Comparison of ENCODE assay signal across 8 cellular contexts in genomic region chr3:113019182-113020137, GRCh38. TPM values are rescaled to one million over a fixed set of nuclear protein-coding genes. Genes with fewer than 3 reads are reported as not detected.
DNase-seq lines count a peak whose midpoint lies in the region; ATAC-seq, FAIRE-seq and TF ChIP-seq lines count a peak whose summit lies in the region.

No MANE protein-coding gene starts in this region.

- CTCF ChIA-PET in H1 (lab: Charles Lee; ENCODE audit: partially characterized antibody), result interaction anchor here (0.8 to 1.4 kb wide), 6 partner anchors 16 to 377 kb away, joined by 3 to 7 read pairs (median 4); partner anchors contain the start of gene CD200R1

- H3K14ac ChIP-seq in H1 (ENCODE audit: insufficient read length), result no peak overlapping the region

- H3K56ac ChIP-seq in H1 (replicated peaks; ENCODE audit: insufficient read length, low read depth, low read length), result peak overlapping the region; percentile 16

- peak overlapping the region; percentile 92 for H2AFZ ChIP-seq in H1 (ENCODE audit: low read length)

- H3K36me3 ChIP-seq in H1 (ENCODE audit: control insufficient read depth in 2 of 4, insufficient read depth in 4 of 4, low read length in 3 of 4), result peaks cover 5 to 24% (median 16%) of the 10 kb centered on the region in 4 experiments; a peak in 7 of 8 replicates

- no peaks in the 10 kb centered on the region for H3K27me3 Mint-ChIP-seq in memory B cell

- no peak overlapping the region for H2BK120ac ChIP-seq in H1 (replicated peaks; ENCODE audit: low read depth, low read length)

- peak overlapping the region; percentile 91 for H3K27ac ChIP-seq in H1 (ENCODE audit: low read depth, low read length)

- peak overlapping the region; percentile 84 to 96 (median 88) for H3K4me3 ChIP-seq in H1 (ENCODE audit: extremely low read depth in 1 of 4, insufficient read depth in 2 of 4, low read depth in 3 of 4, low read length in 4 of 4)

- H3K9me3 ChIP-seq in H1 (ENCODE audit: insufficient read depth in 2 of 2, low read depth in 1 of 2, low read length in 1 of 2), result no peaks in the 10 kb centered on the region

- ATAC-seq in GM21360 (IDR thresholded peaks at IDR 0.05; ENCODE audit: unreplicated experiment) (peak; percentile 90), memory B cell (ENCODE audit: low read depth) (peak; percentile 85)

- peak overlapping the region; percentile 10 for H3K4ac ChIP-seq in H1 (replicated peaks; ENCODE audit: insufficient read length, low read depth, low read length)

- H3K4me3 Mint-ChIP-seq in memory B cell, result peak overlapping the region; percentile 98

- H4K8ac ChIP-seq in H1 (ENCODE audit: extremely low read depth, insufficient read depth, low read length), result peak overlapping the region; percentile 22

- no peaks in the 10 kb centered on the region for H3K9me3 Mint-ChIP-seq in memory B cell

- H3K23ac ChIP-seq in H1 (ENCODE audit: insufficient read length), result no peak overlapping the region

- H3K23me2 ChIP-seq in H1 (ENCODE audit: low read depth, low read length), result peaks cover 8% of the 10 kb centered on the region; the same call in 1 of the 2 replicates

- H2BK15ac ChIP-seq in H1 (ENCODE audit: low read length), result 0 out of 2 replicates have a peak overlapping the region, but pooled peaks have one; percentile 55

- peaks cover 0 to 2% (median 0%) of the 10 kb centered on the region in 4 experiments; a peak in 2 of 7 replicates for H3K4me1 ChIP-seq in H1 (replicated peaks in 1 of 4; ENCODE audit: control insufficient read depth in 3 of 4, insufficient read depth in 4 of 4, low read length in 3 of 4)

- H2BK20ac ChIP-seq in H1 (ENCODE audit: low read length), result no peak overlapping the region

- peak; percentile 68 to 72 for TF ChIP-seq POLR2A in H1 (IDR thresholded peaks at IDR 0.05; ENCODE audit: control extremely low read depth in 1 of 2, low read depth in 2 of 2, low read length in 2 of 2)

- no peaks in the 10 kb centered on the region for H3K79me1 ChIP-seq in H1 (ENCODE audit: low read depth, low read length)

- peak overlapping the region; percentile 75 for H4K91ac ChIP-seq in H1 (replicated peaks; ENCODE audit: insufficient read length, low read length)

- no peaks in the 10 kb centered on the region for H4K20me1 ChIP-seq in H1 (replicated peaks in 1 of 2; ENCODE audit: control insufficient read depth in 1 of 2, insufficient read depth in 2 of 2, low read length in 2 of 2)

- TF ChIP-seq EP300 in H1 (IDR thresholded peaks at IDR 0.05; ENCODE audit: borderline replicate concordance in 1 of 2, low read depth in 2 of 2, low read length in 2 of 2), result no peak

- H3K4me2 ChIP-seq in H1 (ENCODE audit: insufficient read depth in 1 of 2, low read depth in 2 of 2, low read length in 2 of 2), result peak overlapping the region; percentile 87 to 96

- peak overlapping the region; percentile 68 to 91 (median 80) for H3K9ac ChIP-seq in H1 (replicated peaks in 1 of 4; ENCODE audit: extremely low read depth in 1 of 4, low read depth in 3 of 4, low read length in 3 of 4)

- no peak for FAIRE-seq in H1 (lab: Jason Lieb, UNC)

- H4K5ac ChIP-seq in H1 (ENCODE audit: insufficient read length, low read depth, low read length), result peak overlapping the region; percentile 90

- no peak for TF ChIP-seq CTCF in H1 (IDR thresholded peaks at IDR 0.05; ENCODE audit: control extremely low read depth in 1 of 3, insufficient read depth in 1 of 3, low read depth in 1 of 3, low read length in 3 of 3)

- POLR2A ChIA-PET in H1 (lab: Charles Lee; ENCODE audit: partially characterized antibody), result interaction anchor here (0.7 to 2.8 kb wide), 8 partner anchors 10 to 726 kb away, joined by 3 to 25 read pairs (median 4); partner anchors contain the start of genes CD200R1, GTPBP8 and NAA50

- peak; percentile 96 for DNase-seq in COLO829 (ENCODE audit: low spot score)
- DNase-seq in HT-29 (ENCODE audit: low spot score), result peak; percentile 91
- peak; percentile 95 for DNase-seq in NK-92 treated with Interleukin-12 subunit alpha and Interleukin-12 subunit beta, amount 100 ng/mL, for 24 hours (lab: John Stamatoyannopoulos, UW)
- peak; percentile 63 to 81 (median 63) for DNase-seq in activated CD8-positive, alpha-beta memory T cell treated with anti-CD3 and anti-CD28 coated beads for 48 hours (ENCODE audit: low read depth in 2 of 3, low spot score in 2 of 3)
- peak; percentile 81 to 87 for DNase-seq in H1 (ENCODE audit: low read depth in 1 of 2, low spot score in 2 of 2)
- peak; percentile 67 to 79 for DNase-seq in memory B cell (ENCODE audit: low spot score in 2 of 2)
- DNase-seq in stimulated activated CD8-positive, alpha-beta memory T cell treated with anti-CD3 and anti-CD28 coated beads, Interleukin-12 subunit alpha, Interleukin-12 subunit beta, amount 100 ng/mL, for 1 hour (ENCODE audit: low read depth), result peak; percentile 67

- H3K27ac Mint-ChIP-seq in memory B cell, result peak overlapping the region; percentile 82

- H2BK12ac ChIP-seq in H1 (ENCODE audit: low read depth, low read length), result peak overlapping the region; percentile 21; the same call in 1 of the 2 replicates

- peaks cover 16 to 49% of the 10 kb centered on the region in 2 experiments for H3K79me2 ChIP-seq in H1 (ENCODE audit: control insufficient read depth in 1 of 2, insufficient read depth in 2 of 2, low read length in 2 of 2)

- WGBS in H1 (ENCODE audit: extremely low coverage in 1 of 2, insufficient coverage in 1 of 2, insufficient read length in 1 of 2, insufficient replicate concordance in 2 of 2, low coverage in 1 of 2, low lambda C conversion rate in 2 of 2, missing lambda C conversion rate in 1 of 2), 2 experiments, result 8% methylated on average over 53 of the region's 63 CpGs; no CpG with 5 or more reads in 1 of the 2 experiments

- H2AK5ac ChIP-seq in H1 (ENCODE audit: low read depth, low read length), result 0 out of 2 replicates have a peak overlapping the region, but pooled peaks have one; percentile 10

- TF ChIP-seq RAD21 in H1 (IDR thresholded peaks at IDR 0.05 in 1 of 2, conservative IDR thresholded peaks at IDR 0.05 in 1 of 2; ENCODE audit: low read depth in 2 of 2, low read length in 2 of 2), result peak in 1 of 2 experiments; percentile 1; a peak in 1 of 4 replicates

- H3K18ac ChIP-seq in H1 (ENCODE audit: extremely low read depth, low read length), result peak overlapping the region; percentile 74

- peaks cover 8% of the 10 kb centered on the region for H3K36me3 Mint-ChIP-seq in memory B cell

- H3K27me3 ChIP-seq in H1 (replicated peaks in 1 of 4; ENCODE audit: control insufficient read depth in 3 of 4, extremely low read depth in 1 of 4, insufficient read depth in 3 of 4, low read length in 3 of 4), result no peaks in the 10 kb centered on the region; a peak in 1 of 7 replicates

- H3K4me1 Mint-ChIP-seq in memory B cell, result peaks cover 37% of the 10 kb centered on the region

- peak overlapping the region; percentile 79 for H2BK5ac ChIP-seq in H1 (ENCODE audit: low read depth, low read length)

TF ChIP-seq in H1, 55 proteins besides CTCF, POLR2A, EP300 and RAD21 (continues in another document):
- no peak for TF ChIP-seq SP2 (IDR thresholded peaks at IDR 0.05; ENCODE audit: low read length)
- TF ChIP-seq EGR1 (IDR thresholded peaks at IDR 0.05; ENCODE audit: borderline replicate concordance, low read depth, low read length), result peak; percentile 37; the same call in 1 of the 2 replicates
- no peak for TF ChIP-seq SIX5 (IDR thresholded peaks at IDR 0.05; ENCODE audit: low read depth, low read length)
- TF ChIP-seq KDM4A (IDR thresholded peaks at IDR 0.05; ENCODE audit: low read depth, low read length, severe bottlenecking), result peak; percentile 75
- peak; percentile 66 for TF ChIP-seq SAP30 (IDR thresholded peaks at IDR 0.05; ENCODE audit: insufficient read depth, insufficient replicate concordance, low read length)
- TF ChIP-seq HDAC2 (IDR thresholded peaks at IDR 0.05; ENCODE audit: borderline replicate concordance in 1 of 2, low read depth in 2 of 2, low read length in 2 of 2), result peak in 1 of 2 experiments; percentile 90; a peak in 1 of 4 replicates

RNA-seq across cellular contexts. Expression of gene GTPBP8, which starts 28.7 kb away (rescaled TPM):
- 45.2 and 47.1 TPM in 2 replicates for total RNA-seq in HT-29 (2014; rRNA removed; shearing (Covaris generic))
- total RNA-seq in H1 (2021; fragmentation: NEBNext Ultra II Directional; extraction: Animal tissue kit (Norgen Biotek cat#: 25700)), result 25.8 and 28.8 TPM in 2 replicates
- polyA plus RNA-seq in H1 (2011; rRNA removed), result 27.6 and 42.2 TPM in 2 replicates
- polyA plus RNA-seq in H1 (2011; cell fraction: cytosol; rRNA removed), result 38.8 TPM
- polyA plus RNA-seq in H1 (2011; cell fraction: nucleus; rRNA removed), result 44.7 TPM
- 11.3 to 28.2 TPM (median 19.6 TPM) in 4 replicates for polyA plus RNA-seq in H1 (2012, experiment 1 of 2)
- polyA plus RNA-seq in H1 (2012, experiment 2 of 2), result 3.3 TPM
- 49.9 TPM for polyA plus RNA-seq in H1 (2013, experiment 1 of 2)
- 44.6 TPM for polyA plus RNA-seq in H1 (2013, experiment 2 of 2)
- polyA minus RNA-seq in H1 (2011; rRNA and poly(A)+ RNA removed), result 19.1 and 24.3 TPM in 2 replicates
- polyA minus RNA-seq in H1 (2011; cell fraction: cytosol; rRNA and poly(A)+ RNA removed), result 12.0 TPM
- polyA minus RNA-seq in H1 (2011; cell fraction: nucleus; rRNA and poly(A)+ RNA removed), result 37.3 TPM

RNA-seq across cellular contexts. Expression of gene CD200R1, which starts 44.6 kb away (rescaled TPM):
- not detected in 2 replicates for total RNA-seq in HT-29 (2014; rRNA removed; shearing (Covaris generic))
- not detected in 2 replicates for total RNA-seq in H1 (2021; fragmentation: NEBNext Ultra II Directional; extraction: Animal tissue kit (Norgen Biotek cat#: 25700))
- 0.02 TPM in 1 of 2 replicates, not detected in the other for polyA plus RNA-seq in H1 (2011; rRNA removed)
- not detected for polyA plus RNA-seq in H1 (2011; cell fraction: cytosol; rRNA removed)
- polyA plus RNA-seq in H1 (2011; cell fraction: nucleus; rRNA removed), result not detected
- polyA plus RNA-seq in H1 (2012, experiment 1 of 2), result not detected in 4 replicates
- not detected for polyA plus RNA-seq in H1 (2012, experiment 2 of 2)
- 0.08 TPM for polyA plus RNA-seq in H1 (2013, experiment 1 of 2)
- 0.06 TPM for polyA plus RNA-seq in H1 (2013, experiment 2 of 2)
- polyA minus RNA-seq in H1 (2011; rRNA and poly(A)+ RNA removed), result not detected in 2 replicates
- not detected for polyA minus RNA-seq in H1 (2011; cell fraction: cytosol; rRNA and poly(A)+ RNA removed)
- not detected for polyA minus RNA-seq in H1 (2011; cell fraction: nucleus; rRNA and poly(A)+ RNA removed)

Comparison
In these comparisons a context has a peak if more than half of its experiments do, and no peak if none do; other contexts are left out.
1. Peak in every context shown above with its lines: DNase-seq, ATAC-seq, H3K4me3 ChIP-seq and H3K27ac ChIP-seq.